In genomic region chr2:86420913-86421312, GRCh38 we compare ENCODE assay signal across 31 cellular contexts.
"Had no signal": no experiment of that assay in that cellular context is flagged by ENCODE, and none has a peak within 500 bp of the region (broad histone marks: within the 10 kb centered on the region; RNA-seq: fewer than 3 reads in every experiment).

No MANE protein-coding gene starts in this region.

- H3K27me3 ChIP-seq: adrenal gland, body of pancreas had no signal

- H3K4me3 ChIP-seq: adrenal gland, body of pancreas, breast epithelium, PC-9 had no signal

- H3K36me3 ChIP-seq: adrenal gland, breast epithelium, WERI-Rb-1 had no signal

- H3K4me1 ChIP-seq: adrenal gland, body of pancreas, breast epithelium had no signal

- H3K9me3 ChIP-seq: adrenal gland, body of pancreas had no signal

- ATAC-seq: activated naive CD4-positive, alpha-beta T cell treated with anti-CD3 and anti-CD28 coated beads, Interleukin-2, amount 50 U/mL, for 72 hours; body of pancreas; Right ventricle myocardium inferior had no signal

- DNase-seq: activated CD4-positive, alpha-beta memory T cell treated with anti-CD3 and anti-CD28 coated beads, Interleukin-2, amount 10 ng/mL, durations not matched to agents 7 days and 5 days; activated CD4-positive, alpha-beta T cell treated with anti-CD3 and anti-CD28 coated beads for 1 hour; activated CD4-positive, alpha-beta T cell treated with anti-CD3 and anti-CD28 coated beads for 48 hours; activated CD4-positive, CD25-positive, alpha-beta regulatory T cell; activated gamma-delta T cell; activated naive CD4-positive, alpha-beta T cell treated with anti-CD3 and anti-CD28 coated beads for 36 hours; activated T-cell treated with anti-CD3 and anti-CD28 coated beads, Interleukin-2, amount 50 U/mL, for 24 hours; adrenal gland; body of pancreas; MV-4-11; NCI-H1092; NCI-H1417; NCI-H146; NCI-H187; NCI-H2029 treated with DMSO at 0.1 percent for 48 hours; NCI-H2107; NCI-H2171; NCI-H510A; NCI-H526; NCI-H748 treated with DMSO at 0.1 percent for 48 hours; NK-92 treated with Interleukin-12 subunit alpha and Interleukin-12 subunit beta, amount 100 ng/mL, for 24 hours; PC-9; SIG-M5; SW 1271; T-helper 1 cell; T1000; WERI-Rb-1 had no signal

- H3K27ac ChIP-seq: adrenal gland, body of pancreas, breast epithelium, PC-9, RWPE1, WERI-Rb-1 had no signal
